In genomic region chr1:179081696-179082307, GRCh38 we compare ENCODE assay signal across 8 cellular contexts. TPM values are rescaled to one million over a fixed set of nuclear protein-coding genes. Genes with fewer than 3 reads are reported as not detected.
A peak's percentile ranks its signal among the peaks of the same experiment; 100 is the strongest.
DNase-seq lines count a peak whose midpoint lies in the region; ATAC-seq and TF ChIP-seq lines count a peak whose summit lies in the region.

Gene TOR3A, plus strand, starts transcription at chr1:179082070. Its CDS starts 59 bp downstream, at chr1:179082129.

- peaks cover 6 to 17% of the 10 kb centered on the region in 2 donors for H3K4me1 ChIP-seq in adrenal gland (replicated peaks in 1 of 2)
- H3K4me1 ChIP-seq in upper lobe of left lung, result peaks cover 17 to 18% (median 17%) of the 10 kb centered on the region in 4 donors

- peak within 1 kb of the TSS; percentile 94 to 98 (median 97) for H3K4me3 Mint-ChIP-seq in T-cell

- DNase-seq in NCI-H1105 (lab: John Stamatoyannopoulos, UW) (peak; percentile 90), T-cell (peak; percentile 39 to 81 (median 59)), adrenal gland (peak; percentile 92 to 96 (median 94)), left cardiac atrium (peak; percentile 94), posterior cingulate gyrus (peak; percentile 89 to 99 (median 92)), upper lobe of left lung (peak; percentile 96 to 98)

- TF ChIP-seq POLR2A in adrenal gland (IDR thresholded peaks at IDR 0.05), result peak; percentile 64 to 89
- peak in 3 of 4 donors; percentile 58 to 91 (median 91) for TF ChIP-seq POLR2A in upper lobe of left lung (IDR thresholded peaks at IDR 0.05)

- TF ChIP-seq CTCF in GM12875 (IDR thresholded peaks at IDR 0.05; ENCODE audit: borderline replicate concordance, insufficient read depth, low read depth, low read length), result no peak
- peak in 1 of 6 experiments; percentile 4 for TF ChIP-seq CTCF in adrenal gland (IDR thresholded peaks at IDR 0.05)
- peak in 2 of 6 experiments; percentile 11 to 14 for TF ChIP-seq CTCF in upper lobe of left lung (IDR thresholded peaks at IDR 0.05)

- no peaks in the 10 kb centered on the region for H3K27me3 Mint-ChIP-seq in T-cell

- peaks cover 7% of the 10 kb centered on the region for H3K36me3 Mint-ChIP-seq in T-cell

- peak within 1 kb of the TSS; percentile 34 to 93 (median 67) for H3K27ac ChIP-seq in adrenal gland
- H3K27ac ChIP-seq in upper lobe of left lung, result peak within 1 kb of the TSS; percentile 88 to 93 (median 90)

- intact Hi-C loops in adrenal gland (cut with DNase I), result loop anchor here (5.0 to 10.0 kb wide), 3 partner anchors 110 to 283 kb away; partner anchors contain the start of genes AXDND1 (in 1 of the 2) and SOAT1 (in 1 of the 2)
- intact Hi-C loops in left cardiac atrium (cut with DNase I), result loop anchor here (2.0 to 10.0 kb wide), 3 partner anchors 111 to 287 kb away; no protein-coding TSS in a partner anchor
- intact Hi-C loops in posterior cingulate gyrus (cut with DNase I), result loop anchor here (2.0 to 10.0 kb wide), 2 partner anchors 143 to 211 kb away; partner anchors contain the start of genes ABL2 and SOAT1

- H3K36me3 ChIP-seq in adrenal gland (replicated peaks in 1 of 2) (peaks cover 0 to under 1% of the 10 kb centered on the region in 2 donors), upper lobe of left lung (peaks cover 0 to 16% (median 7%) of the 10 kb centered on the region in 4 donors)

- peak within 1 kb of the TSS; percentile 92 to 93 for H3K27ac Mint-ChIP-seq in T-cell

- CTCF ChIA-PET in T-cell (lab: Charles Lee), result interaction anchor here (0.9 to 2.5 kb wide), 6 partner anchors 54 to 733 kb away, joined by 3 to 15 read pairs (median 7); partner anchors contain the start of gene AXDND1 (in 1 of the 2)

- H3K4me3 ChIP-seq in GM12875 (ENCODE audit: low read depth, low read length), result peak within 1 kb of the TSS; percentile 67
- peak within 1 kb of the TSS; percentile 43 to 94 (median 83) for H3K4me3 ChIP-seq in adrenal gland
- H3K4me3 ChIP-seq in upper lobe of left lung, result peak within 1 kb of the TSS; percentile 73 to 97 (median 82)

- H3K27me3 ChIP-seq in adrenal gland, result no peaks in the 10 kb centered on the region
- no peaks in the 10 kb centered on the region for H3K27me3 ChIP-seq in upper lobe of left lung

- peak in 1 of 4 donors; percentile 39 for TF ChIP-seq EP300 in upper lobe of left lung (IDR thresholded peaks at IDR 0.05)

- peaks cover 26 to 35% (median 28%) of the 10 kb centered on the region in 3 donors for H3K4me1 Mint-ChIP-seq in T-cell

- ATAC-seq in HG02642 (IDR thresholded peaks at IDR 0.05; ENCODE audit: poor library complexity, unreplicated experiment) (peak; percentile 91), T-cell (replicated peaks in 1 of 4) (peak; percentile 73 to 87 (median 81)), left cardiac atrium (peak; percentile 97 to 98), upper lobe of left lung (ENCODE audit: low FRiP score in 2 of 2) (peak; percentile 95 to 96)

- no peaks in the 10 kb centered on the region for H3K9me3 ChIP-seq in adrenal gland (replicated peaks in 1 of 3)
- H3K9me3 ChIP-seq in upper lobe of left lung, result no peaks in the 10 kb centered on the region

- WGBS in adrenal gland, 4 donors, result 0 to 1% (median 0%) methylated on average over 18 to 49 of the region's 49 CpGs
- 0% methylated on average over 4 to 10 of the region's 49 CpGs for WGBS in upper lobe of left lung, 2 donors

- H3K9me3 Mint-ChIP-seq in T-cell, result no peaks in the 10 kb centered on the region

- POLR2A ChIA-PET in T-cell (lab: Charles Lee), result interaction anchor here in 1 of 2 donors (0.6 kb wide), 1 partner anchor 672 kb away, joined by 3 read pairs; no protein-coding TSS in a partner anchor

RNA-seq across cellular contexts. Expression of gene TOR3A, which starts in this region (rescaled TPM):
- 10 to 100 TPM; 19.1 to 30.6 (median 23.7) TPM for total RNA-seq in T-cell
- 10 to 100 TPM; 19.0 to 53.5 (median 25.0) TPM for total RNA-seq in adrenal gland
- 10 to 100 TPM in 2 of 3 donors, 1 to 10 TPM in 1; 6.8 to 17.8 (median 11.8) TPM for polyA plus RNA-seq in adrenal gland
- total RNA-seq in left cardiac atrium, result 10 to 100 TPM; 12.7 to 12.9 TPM
- total RNA-seq in upper lobe of left lung, result 10 to 100 TPM; 26.2 to 44.1 (median 29.5) TPM

Comparison
In these comparisons a context has a peak if more than half of its experiments do, and no peak if none do; other contexts are left out.
1. Peak in every context shown above with its lines: DNase-seq, ATAC-seq, H3K4me3 ChIP-seq and H3K27ac ChIP-seq.